1 cellular context compared by ENCODE assay signal in genomic region chr2:159906315-159906714, GRCh38.
TF ChIP-seq lines count a peak whose summit lies in the region.

No MANE protein-coding gene starts in this region.

TF ChIP-seq in HepG2, 621 proteins besides CTCF, POLR2A, EP300 and RAD21 (continued from another document and continues in another):
- 0 out of 2 replicates have a peak, but pooled peaks have one; percentile 54 for TF ChIP-seq MTERF4 (CRISPR knock-in tag; IDR thresholded peaks at IDR 0.05)
- TF ChIP-seq CEBPG (CRISPR knock-in tag; IDR thresholded peaks at IDR 0.05), result 0 out of 2 replicates have a peak, but pooled peaks have one; percentile 17
- 0 out of 2 replicates have a peak, but pooled peaks have one; percentile 32 for TF ChIP-seq ZNF333 (CRISPR knock-in tag; IDR thresholded peaks at IDR 0.05; ENCODE audit: borderline replicate concordance)
- TF ChIP-seq ZBTB39 (CRISPR knock-in tag; IDR thresholded peaks at IDR 0.05), result no peak
- no peak for TF ChIP-seq POLR2AphosphoS5 (IDR thresholded peaks at IDR 0.05; ENCODE audit: low read depth, low read length)
- TF ChIP-seq PAXIP1 (CRISPR knock-in tag; conservative IDR thresholded peaks at IDR 0.05), result peak; percentile 96
- TF ChIP-seq TCF7L2 (IDR thresholded peaks at IDR 0.05; ENCODE audit: low read depth, low read length), result peak; percentile 89
- TF ChIP-seq ZFP91 (CRISPR knock-in tag; IDR thresholded peaks at IDR 0.05; ENCODE audit: borderline replicate concordance), result peak; percentile 36; the same call in 1 of the 2 replicates
- peak; percentile 76; the same call in 1 of the 2 replicates for TF ChIP-seq AHDC1 (CRISPR knock-in tag; IDR thresholded peaks at IDR 0.05; ENCODE audit: borderline replicate concordance)
- peak; percentile 74; the same call in 1 of the 2 replicates for TF ChIP-seq ZFP1 (CRISPR knock-in tag; IDR thresholded peaks at IDR 0.05)
- TF ChIP-seq NR2F1 (CRISPR knock-in tag; IDR thresholded peaks at IDR 0.05), result peak in 1 of 2 experiments; percentile 49; a peak in 2 of 4 replicates
- peak; percentile 55; the same call in 1 of the 2 replicates for TF ChIP-seq HOXA3 (CRISPR knock-in tag; IDR thresholded peaks at IDR 0.05)
- TF ChIP-seq ZNF367 (CRISPR knock-in tag; IDR thresholded peaks at IDR 0.05; ENCODE audit: borderline replicate concordance), result no peak
- peak; percentile 54; the same call in 1 of the 2 replicates for TF ChIP-seq ZFP90 (CRISPR knock-in tag; IDR thresholded peaks at IDR 0.05; ENCODE audit: borderline replicate concordance)
- peak; percentile 39; the same call in 1 of the 2 replicates for TF ChIP-seq MAZ (IDR thresholded peaks at IDR 0.05; ENCODE audit: borderline replicate concordance, low read depth, low read length)
- TF ChIP-seq MAZ (CRISPR knock-in tag; IDR thresholded peaks at IDR 0.05; ENCODE audit: low read depth), result no peak
- peak; percentile 73 for TF ChIP-seq SAP130 (CRISPR knock-in tag; IDR thresholded peaks at IDR 0.05; ENCODE audit: low read depth)
- peak; percentile 38; the same call in 1 of the 2 replicates for TF ChIP-seq TBX3 (IDR thresholded peaks at IDR 0.05; ENCODE audit: borderline replicate concordance)
- TF ChIP-seq RCOR2 (CRISPR knock-in tag; IDR thresholded peaks at IDR 0.05), result peak; percentile 42; the same call in 1 of the 2 replicates
- 0 out of 2 replicates have a peak, but pooled peaks have one; percentile 18 for TF ChIP-seq SPEN (CRISPR knock-in tag; IDR thresholded peaks at IDR 0.05; ENCODE audit: low read depth)
- peak; percentile 58; the same call in 1 of the 2 replicates for TF ChIP-seq SP4 (CRISPR knock-in tag; IDR thresholded peaks at IDR 0.05)
- 0 out of 2 replicates have a peak, but pooled peaks have one; percentile 28 for TF ChIP-seq KDM3A (CRISPR knock-in tag; IDR thresholded peaks at IDR 0.05; ENCODE audit: low read depth)
- TF ChIP-seq SIX4 (CRISPR knock-in tag; IDR thresholded peaks at IDR 0.05), result peak; percentile 66; the same call in 1 of the 2 replicates
- peak; percentile 45; the same call in 1 of the 2 replicates for TF ChIP-seq PRDM10 (CRISPR knock-in tag; IDR thresholded peaks at IDR 0.05; ENCODE audit: low read depth)
- peak; percentile 81 for TF ChIP-seq HMG20B (CRISPR knock-in tag; conservative IDR thresholded peaks at IDR 0.05)
- 0 out of 2 replicates have a peak, but pooled peaks have one; percentile 59 for TF ChIP-seq ZHX1 (CRISPR knock-in tag; IDR thresholded peaks at IDR 0.05; ENCODE audit: low read depth)
- TF ChIP-seq DDIT3 (CRISPR knock-in tag; IDR thresholded peaks at IDR 0.05), result no peak
- TF ChIP-seq ZNF749 (CRISPR knock-in tag; IDR thresholded peaks at IDR 0.05; ENCODE audit: borderline replicate concordance), result no peak
- TF ChIP-seq ZFY (CRISPR knock-in tag; IDR thresholded peaks at IDR 0.05), result peak; percentile 31; the same call in 1 of the 2 replicates
- TF ChIP-seq TBX2 (CRISPR knock-in tag; IDR thresholded peaks at IDR 0.05; ENCODE audit: borderline replicate concordance), result peak; percentile 68; the same call in 1 of the 2 replicates
- TF ChIP-seq MXD4 (CRISPR knock-in tag; IDR thresholded peaks at IDR 0.05), result no peak
- peak; percentile 77 for TF ChIP-seq HMG20A (CRISPR knock-in tag; IDR thresholded peaks at IDR 0.05; ENCODE audit: borderline replicate concordance)
